In the genomic region with DNA sequence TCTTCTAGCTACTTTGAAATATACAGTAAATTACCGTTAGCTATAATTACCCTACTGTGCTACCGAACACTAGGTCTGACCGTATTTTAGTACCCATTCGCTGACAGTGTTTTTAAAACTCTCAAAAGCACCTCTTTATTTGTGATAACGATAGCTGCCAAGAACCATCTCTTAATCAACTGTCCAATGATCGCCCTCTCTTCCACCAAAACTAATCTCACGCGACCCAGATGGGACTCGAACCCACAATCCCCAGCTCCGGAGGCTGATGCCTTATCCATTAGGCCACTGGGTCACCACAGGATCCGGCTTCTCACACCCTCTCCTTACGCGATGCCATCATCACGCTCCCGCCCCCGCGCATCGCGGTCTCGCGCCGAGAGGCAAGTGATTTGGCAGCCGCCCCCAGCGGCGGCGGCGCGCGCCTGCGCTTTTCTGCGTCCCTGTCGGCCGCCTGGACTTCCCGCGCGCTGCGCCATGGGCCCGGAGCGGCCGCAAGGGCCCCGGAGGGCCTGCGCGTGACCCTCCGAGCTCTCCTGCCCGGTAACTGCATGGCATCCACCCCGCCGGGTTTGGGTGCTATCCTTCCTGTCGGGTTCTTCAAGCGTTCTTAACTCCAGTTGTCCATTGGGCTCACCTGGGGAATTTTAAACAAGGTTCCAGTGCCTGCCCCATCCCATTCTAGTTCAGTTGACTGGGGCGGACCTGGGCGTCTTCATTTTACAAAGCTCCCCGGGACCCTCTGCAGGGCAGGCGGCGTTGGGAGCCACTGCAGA, we compare ENCODE assay signal across 1 cellular context.
A peak's percentile ranks its signal among the peaks of the same experiment; 100 is the strongest.
TF ChIP-seq lines count a peak whose summit lies in the region.

No MANE protein-coding gene starts in this region.

TF ChIP-seq in HEK293, 187 proteins besides CTCF, POLR2A, EP300 and RAD21 (continued from another document and continues in another):
- TF ChIP-seq, protein P1, sequence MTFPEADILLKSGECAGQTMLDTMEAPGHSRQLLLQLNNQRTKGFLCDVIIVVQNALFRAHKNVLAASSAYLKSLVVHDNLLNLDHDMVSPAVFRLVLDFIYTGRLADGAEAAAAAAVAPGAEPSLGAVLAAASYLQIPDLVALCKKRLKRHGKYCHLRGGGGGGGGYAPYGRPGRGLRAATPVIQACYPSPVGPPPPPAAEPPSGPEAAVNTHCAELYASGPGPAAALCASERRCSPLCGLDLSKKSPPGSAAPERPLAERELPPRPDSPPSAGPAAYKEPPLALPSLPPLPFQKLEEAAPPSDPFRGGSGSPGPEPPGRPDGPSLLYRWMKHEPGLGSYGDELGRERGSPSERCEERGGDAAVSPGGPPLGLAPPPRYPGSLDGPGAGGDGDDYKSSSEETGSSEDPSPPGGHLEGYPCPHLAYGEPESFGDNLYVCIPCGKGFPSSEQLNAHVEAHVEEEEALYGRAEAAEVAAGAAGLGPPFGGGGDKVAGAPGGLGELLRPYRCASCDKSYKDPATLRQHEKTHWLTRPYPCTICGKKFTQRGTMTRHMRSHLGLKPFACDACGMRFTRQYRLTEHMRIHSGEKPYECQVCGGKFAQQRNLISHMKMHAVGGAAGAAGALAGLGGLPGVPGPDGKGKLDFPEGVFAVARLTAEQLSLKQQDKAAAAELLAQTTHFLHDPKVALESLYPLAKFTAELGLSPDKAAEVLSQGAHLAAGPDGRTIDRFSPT (tag by site-specific recombination; IDR thresholded peaks at IDR 0.05), result peak; percentile 48; the same call in 1 of the 2 replicates
- TF ChIP-seq ZNF223 (tag by site-specific recombination; IDR thresholded peaks at IDR 0.05) (peak; percentile 29; the same call in 1 of the 2 replicates), ZNF473 (tag by site-specific recombination; IDR thresholded peaks at IDR 0.05) (no peak), KLF8 (tag by site-specific recombination; IDR thresholded peaks at IDR 0.05) (peak; percentile 93), ZNF341 (tag by site-specific recombination; IDR thresholded peaks at IDR 0.05; ENCODE audit: low read depth) (peak; percentile 15; the same call in 1 of the 2 replicates), ZNF558 (tag by site-specific recombination; IDR thresholded peaks at IDR 0.05) (peak; percentile 93), SP3 (tag by site-specific recombination; IDR thresholded peaks at IDR 0.05) (peak; percentile 85), ZNF639 (tag by site-specific recombination; IDR thresholded peaks at IDR 0.05) (peak; percentile 97), ZNF623 (tag by site-specific recombination; IDR thresholded peaks at IDR 0.05) (no peak; the same call in 1 of the 2 replicates), GLI4 (tag by site-specific recombination; IDR thresholded peaks at IDR 0.05) (peak; percentile 89; the same call in 1 of the 2 replicates), REPIN1 (tag by site-specific recombination; IDR thresholded peaks at IDR 0.05; ENCODE audit: low read depth) (no peak; the same call in none of the 2 replicates), MEIS1 (CRISPR knock-in tag; IDR thresholded peaks at IDR 0.05; ENCODE audit: borderline replicate concordance) (no peak), ZNF114 (tag by site-specific recombination; IDR thresholded peaks at IDR 0.05) (no peak), ZBTB21 (tag by site-specific recombination; IDR thresholded peaks at IDR 0.05) (peak; percentile 76; the same call in 1 of the 2 replicates), ZNF157 (tag by site-specific recombination; IDR thresholded peaks at IDR 0.05) (no peak), ZNF664 (tag by site-specific recombination; IDR thresholded peaks at IDR 0.05) (peak; percentile 53), ZNF596 (tag by site-specific recombination; IDR thresholded peaks at IDR 0.05) (peak; percentile 22; the same call in 1 of the 2 replicates), ZBTB26 (tag by site-specific recombination; optimal IDR thresholded peaks at IDR 0.05) (peak; percentile 99), ZNF626 (tag by site-specific recombination; IDR thresholded peaks at IDR 0.05) (no peak), ZNF48 (tag by site-specific recombination; IDR thresholded peaks at IDR 0.05) (no peak), KLF17 (tag by site-specific recombination; IDR thresholded peaks at IDR 0.05) (peak; percentile 98), ZNF362 (tag by site-specific recombination; IDR thresholded peaks at IDR 0.05) (no peak), ZNF704 (tag by site-specific recombination; IDR thresholded peaks at IDR 0.05) (no peak), ZNF423 (tag by site-specific recombination; IDR thresholded peaks at IDR 0.05) (no peak), ZNF175 (tag by site-specific recombination; IDR thresholded peaks at IDR 0.05) (no peak), ZNF2 (tag by site-specific recombination; IDR thresholded peaks at IDR 0.05) (peak; percentile 92), ZIC2 (tag by site-specific recombination; IDR thresholded peaks at IDR 0.05) (peak; percentile 84), ZNF394 (tag by site-specific recombination; IDR thresholded peaks at IDR 0.05; ENCODE audit: borderline replicate concordance) (peak; percentile 88), ZNF544 (tag by site-specific recombination; IDR thresholded peaks at IDR 0.05) (no peak), ZNF311 (tag by site-specific recombination; IDR thresholded peaks at IDR 0.05; ENCODE audit: borderline replicate concordance) (no peak), ZNF785 (tag by site-specific recombination; IDR thresholded peaks at IDR 0.05) (peak; percentile 89; the same call in 1 of the 2 replicates), ZNF670 (tag by site-specific recombination; IDR thresholded peaks at IDR 0.05; ENCODE audit: low read depth) (no peak), ZBTB7A (tag by site-specific recombination; IDR thresholded peaks at IDR 0.05; ENCODE audit: low read depth) (peak; percentile 62; the same call in 1 of the 2 replicates), ZNF391 (tag by site-specific recombination; IDR thresholded peaks at IDR 0.05; ENCODE audit: borderline replicate concordance, low read depth) (peak; percentile 99), YY1 (tag by site-specific recombination; IDR thresholded peaks at IDR 0.05) (peak; percentile 68; the same call in 1 of the 2 replicates), ZNF521 (tag by site-specific recombination; IDR thresholded peaks at IDR 0.05) (no peak), SCRT2 (tag by site-specific recombination; IDR thresholded peaks at IDR 0.05) (no peak), BCL11A (tag by site-specific recombination; IDR thresholded peaks at IDR 0.05; ENCODE audit: low read depth) (peak; percentile 57; the same call in 1 of the 2 replicates), ZNF600 (tag by site-specific recombination; IDR thresholded peaks at IDR 0.05) (0 out of 2 replicates have a peak, but pooled peaks have one; percentile 25), ZNF621 (tag by site-specific recombination; IDR thresholded peaks at IDR 0.05) (no peak), ZNF146 (tag by site-specific recombination; IDR thresholded peaks at IDR 0.05) (0 out of 2 replicates have a peak, but pooled peaks have one; percentile 36), ZBTB10 (tag by site-specific recombination; IDR thresholded peaks at IDR 0.05) (no peak; the same call in 1 of the 2 replicates), ZNF155 (tag by site-specific recombination; IDR thresholded peaks at IDR 0.05) (no peak), ZNF548 (tag by site-specific recombination; IDR thresholded peaks at IDR 0.05) (no peak), TCF7L2 (IDR thresholded peaks at IDR 0.05; ENCODE audit: borderline replicate concordance, low read depth, low read length) (no peak), SP2 (tag by site-specific recombination; IDR thresholded peaks at IDR 0.05) (peak; percentile 67), ZNF571 (tag by site-specific recombination; IDR thresholded peaks at IDR 0.05) (no peak), ZNF660 (tag by site-specific recombination; IDR thresholded peaks at IDR 0.05) (peak; percentile 96)
- TF ChIP-seq, protein P2, sequence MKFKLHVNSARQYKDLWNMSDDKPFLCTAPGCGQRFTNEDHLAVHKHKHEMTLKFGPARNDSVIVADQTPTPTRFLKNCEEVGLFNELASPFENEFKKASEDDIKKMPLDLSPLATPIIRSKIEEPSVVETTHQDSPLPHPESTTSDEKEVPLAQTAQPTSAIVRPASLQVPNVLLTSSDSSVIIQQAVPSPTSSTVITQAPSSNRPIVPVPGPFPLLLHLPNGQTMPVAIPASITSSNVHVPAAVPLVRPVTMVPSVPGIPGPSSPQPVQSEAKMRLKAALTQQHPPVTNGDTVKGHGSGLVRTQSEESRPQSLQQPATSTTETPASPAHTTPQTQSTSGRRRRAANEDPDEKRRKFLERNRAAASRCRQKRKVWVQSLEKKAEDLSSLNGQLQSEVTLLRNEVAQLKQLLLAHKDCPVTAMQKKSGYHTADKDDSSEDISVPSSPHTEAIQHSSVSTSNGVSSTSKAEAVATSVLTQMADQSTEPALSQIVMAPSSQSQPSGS (tag by site-specific recombination; IDR thresholded peaks at IDR 0.05; ENCODE audit: low read depth), result no peak
- TF ChIP-seq, protein P3, sequence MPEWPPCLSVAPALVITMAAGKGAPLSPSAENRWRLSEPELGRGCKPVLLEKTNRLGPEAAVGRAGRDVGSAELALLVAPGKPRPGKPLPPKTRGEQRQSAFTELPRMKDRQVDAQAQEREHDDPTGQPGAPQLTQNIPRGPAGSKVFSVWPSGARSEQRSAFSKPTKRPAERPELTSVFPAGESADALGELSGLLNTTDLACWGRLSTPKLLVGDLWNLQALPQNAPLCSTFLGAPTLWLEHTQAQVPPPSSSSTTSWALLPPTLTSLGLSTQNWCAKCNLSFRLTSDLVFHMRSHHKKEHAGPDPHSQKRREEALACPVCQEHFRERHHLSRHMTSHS (tag by site-specific recombination; IDR thresholded peaks at IDR 0.05), result 0 out of 2 replicates have a peak, but pooled peaks have one; percentile 23
